Comparison of ENCODE assay signal across 34 cellular contexts in genomic region chr12:12127304-12127703, GRCh38. TPM values are rescaled to one million over a fixed set of nuclear protein-coding genes. Genes with fewer than 3 reads are reported as not detected.
"Had no signal": no experiment of that assay in that cellular context is flagged by ENCODE, and none has a peak within 500 bp of the region (broad histone marks: within the 10 kb centered on the region; RNA-seq: fewer than 3 reads in every experiment).

No MANE protein-coding gene starts in this region.

- DNase-seq: activated CD4-positive, alpha-beta memory T cell treated with anti-CD3 and anti-CD28 coated beads, Interleukin-2, amount 10 ng/mL, durations not matched to agents 7 days and 5 days; activated CD4-positive, alpha-beta T cell treated with anti-CD3 and anti-CD28 coated beads for 1 hour; activated CD4-positive, alpha-beta T cell treated with anti-CD3 and anti-CD28 coated beads for 48 hours; activated CD4-positive, CD25-positive, alpha-beta regulatory T cell; activated gamma-delta T cell; activated naive CD4-positive, alpha-beta T cell treated with Interleukin-2 at 50 U/mL for 16 hours; activated naive CD8-positive, alpha-beta T cell treated with anti-CD3 and anti-CD28 coated beads, Interleukin-2, amount 10 ng/mL, durations not matched to agents 7 days and 5 days; activated T-cell treated with anti-CD3 and anti-CD28 coated beads, Interleukin-2, amount 50 U/mL, for 24 hours; amygdala; Kasumi-1; KG1; MM.1S; NCI-H1092 treated with DMSO at 0.1 percent for 48 hours; NCI-H1417 treated with DMSO at 0.1 percent for 48 hours; NCI-H187 treated with DMSO at 0.1 percent for 48 hours; NCI-H2081; NCI-H2171 treated with DMSO at 0.1 percent for 48 hours; NCI-H2227 treated with DMSO at 0.1 percent for 48 hours; NCI-H446; NCI-H510A treated with DMSO at 0.1 percent for 48 hours; NCI-H526 treated with DMSO at 0.1 percent for 48 hours; NCI-H774; PC-9; Right ventricle myocardium superior; SW 1271; T-helper 1 cell; T-helper 2 cell; T-helper 9 cell had no signal

- H3K27me3 ChIP-seq: ascending aorta had no signal

- H3K9me3 ChIP-seq: ascending aorta had no signal

- H3K4me2 ChIP-seq: PC-9 had no signal

- H2AFZ ChIP-seq: PC-9 had no signal

- H3K27ac ChIP-seq: ascending aorta, PC-9, RWPE1, VCaP had no signal

- FAIRE-seq: RCC 7860 had no signal

- H3K4me3 ChIP-seq: ascending aorta, PC-9 had no signal

- H3K4me1 ChIP-seq: ascending aorta had no signal

RNA-seq across cellular contexts. Expression of gene BCL2L14, which starts 56.6 kb away (rescaled TPM):
- total RNA-seq: ascending aorta, cardiac septum, Right ventricle myocardium superior had no signal
- polyA plus RNA-seq: IgD-negative memory B cell had no signal
